In genomic region chr19:6712692-6713670, GRCh38 we compare ENCODE assay signal across 1 cellular context.
TF ChIP-seq lines count a peak whose summit lies in the region.

No MANE protein-coding gene starts in this region.

TF ChIP-seq in HepG2, 621 proteins besides CTCF, POLR2A, EP300 and RAD21:
- peak; percentile 61 for TF ChIP-seq POLR2G (IDR thresholded peaks at IDR 0.05; ENCODE audit: low read depth, low read length)
- TF ChIP-seq ZFX (CRISPR knock-in tag; IDR thresholded peaks at IDR 0.05; ENCODE audit: low read depth), result peak; percentile 13; the same call in 1 of the 2 replicates
- peak; percentile 60; the same call in 1 of the 2 replicates for TF ChIP-seq PAF1 (CRISPR knock-in tag; IDR thresholded peaks at IDR 0.05)
- peak; percentile 100 for TF ChIP-seq ZSCAN22 (CRISPR knock-in tag; IDR thresholded peaks at IDR 0.05)
- TF ChIP-seq, protein P1, sequence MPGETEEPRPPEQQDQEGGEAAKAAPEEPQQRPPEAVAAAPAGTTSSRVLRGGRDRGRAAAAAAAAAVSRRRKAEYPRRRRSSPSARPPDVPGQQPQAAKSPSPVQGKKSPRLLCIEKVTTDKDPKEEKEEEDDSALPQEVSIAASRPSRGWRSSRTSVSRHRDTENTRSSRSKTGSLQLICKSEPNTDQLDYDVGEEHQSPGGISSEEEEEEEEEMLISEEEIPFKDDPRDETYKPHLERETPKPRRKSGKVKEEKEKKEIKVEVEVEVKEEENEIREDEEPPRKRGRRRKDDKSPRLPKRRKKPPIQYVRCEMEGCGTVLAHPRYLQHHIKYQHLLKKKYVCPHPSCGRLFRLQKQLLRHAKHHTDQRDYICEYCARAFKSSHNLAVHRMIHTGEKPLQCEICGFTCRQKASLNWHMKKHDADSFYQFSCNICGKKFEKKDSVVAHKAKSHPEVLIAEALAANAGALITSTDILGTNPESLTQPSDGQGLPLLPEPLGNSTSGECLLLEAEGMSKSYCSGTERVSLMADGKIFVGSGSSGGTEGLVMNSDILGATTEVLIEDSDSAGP (CRISPR knock-in tag; IDR thresholded peaks at IDR 0.05; ENCODE audit: borderline replicate concordance), result peak; percentile 18; the same call in 1 of the 2 replicates
- TF ChIP-seq, protein P2, sequence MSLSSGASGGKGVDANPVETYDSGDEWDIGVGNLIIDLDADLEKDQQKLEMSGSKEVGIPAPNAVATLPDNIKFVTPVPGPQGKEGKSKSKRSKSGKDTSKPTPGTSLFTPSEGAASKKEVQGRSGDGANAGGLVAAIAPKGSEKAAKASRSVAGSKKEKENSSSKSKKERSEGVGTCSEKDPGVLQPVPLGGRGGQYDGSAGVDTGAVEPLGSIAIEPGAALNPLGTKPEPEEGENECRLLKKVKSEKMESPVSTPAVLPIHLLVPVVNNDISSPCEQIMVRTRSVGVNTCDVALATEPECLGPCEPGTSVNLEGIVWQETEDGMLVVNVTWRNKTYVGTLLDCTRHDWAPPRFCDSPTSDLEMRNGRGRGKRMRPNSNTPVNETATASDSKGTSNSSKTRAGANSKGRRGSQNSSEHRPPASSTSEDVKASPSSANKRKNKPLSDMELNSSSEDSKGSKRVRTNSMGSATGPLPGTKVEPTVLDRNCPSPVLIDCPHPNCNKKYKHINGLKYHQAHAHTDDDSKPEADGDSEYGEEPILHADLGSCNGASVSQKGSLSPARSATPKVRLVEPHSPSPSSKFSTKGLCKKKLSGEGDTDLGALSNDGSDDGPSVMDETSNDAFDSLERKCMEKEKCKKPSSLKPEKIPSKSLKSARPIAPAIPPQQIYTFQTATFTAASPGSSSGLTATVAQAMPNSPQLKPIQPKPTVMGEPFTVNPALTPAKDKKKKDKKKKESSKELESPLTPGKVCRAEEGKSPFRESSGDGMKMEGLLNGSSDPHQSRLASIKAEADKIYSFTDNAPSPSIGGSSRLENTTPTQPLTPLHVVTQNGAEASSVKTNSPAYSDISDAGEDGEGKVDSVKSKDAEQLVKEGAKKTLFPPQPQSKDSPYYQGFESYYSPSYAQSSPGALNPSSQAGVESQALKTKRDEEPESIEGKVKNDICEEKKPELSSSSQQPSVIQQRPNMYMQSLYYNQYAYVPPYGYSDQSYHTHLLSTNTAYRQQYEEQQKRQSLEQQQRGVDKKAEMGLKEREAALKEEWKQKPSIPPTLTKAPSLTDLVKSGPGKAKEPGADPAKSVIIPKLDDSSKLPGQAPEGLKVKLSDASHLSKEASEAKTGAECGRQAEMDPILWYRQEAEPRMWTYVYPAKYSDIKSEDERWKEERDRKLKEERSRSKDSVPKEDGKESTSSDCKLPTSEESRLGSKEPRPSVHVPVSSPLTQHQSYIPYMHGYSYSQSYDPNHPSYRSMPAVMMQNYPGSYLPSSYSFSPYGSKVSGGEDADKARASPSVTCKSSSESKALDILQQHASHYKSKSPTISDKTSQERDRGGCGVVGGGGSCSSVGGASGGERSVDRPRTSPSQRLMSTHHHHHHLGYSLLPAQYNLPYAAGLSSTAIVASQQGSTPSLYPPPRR (CRISPR knock-in tag; IDR thresholded peaks at IDR 0.05; ENCODE audit: borderline replicate concordance), result no peak
- TF ChIP-seq AGO2 (optimal IDR thresholded peaks at IDR 0.05; ENCODE audit: low read depth, low read length), result peak; percentile 89
- TF ChIP-seq POLR2AphosphoS2 (IDR thresholded peaks at IDR 0.05; ENCODE audit: low read depth, low read length), result 0 out of 2 replicates have a peak, but pooled peaks have one; percentile 16
- TF ChIP-seq, protein P3, sequence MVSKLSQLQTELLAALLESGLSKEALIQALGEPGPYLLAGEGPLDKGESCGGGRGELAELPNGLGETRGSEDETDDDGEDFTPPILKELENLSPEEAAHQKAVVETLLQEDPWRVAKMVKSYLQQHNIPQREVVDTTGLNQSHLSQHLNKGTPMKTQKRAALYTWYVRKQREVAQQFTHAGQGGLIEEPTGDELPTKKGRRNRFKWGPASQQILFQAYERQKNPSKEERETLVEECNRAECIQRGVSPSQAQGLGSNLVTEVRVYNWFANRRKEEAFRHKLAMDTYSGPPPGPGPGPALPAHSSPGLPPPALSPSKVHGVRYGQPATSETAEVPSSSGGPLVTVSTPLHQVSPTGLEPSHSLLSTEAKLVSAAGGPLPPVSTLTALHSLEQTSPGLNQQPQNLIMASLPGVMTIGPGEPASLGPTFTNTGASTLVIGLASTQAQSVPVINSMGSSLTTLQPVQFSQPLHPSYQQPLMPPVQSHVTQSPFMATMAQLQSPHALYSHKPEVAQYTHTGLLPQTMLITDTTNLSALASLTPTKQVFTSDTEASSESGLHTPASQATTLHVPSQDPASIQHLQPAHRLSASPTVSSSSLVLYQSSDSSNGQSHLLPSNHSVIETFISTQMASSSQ (IDR thresholded peaks at IDR 0.05; ENCODE audit: low read depth), result 0 out of 2 replicates have a peak, but pooled peaks have one; percentile 9
- TF ChIP-seq, protein P3 (CRISPR knock-in tag; IDR thresholded peaks at IDR 0.05; ENCODE audit: borderline replicate concordance), result no peak
- peak; percentile 97 for TF ChIP-seq HNRNPH1 (optimal IDR thresholded peaks at IDR 0.05; ENCODE audit: low read depth, low read length)
- TF ChIP-seq RBFOX2 (IDR thresholded peaks at IDR 0.05; ENCODE audit: low read depth, low read length), result peak; percentile 53; the same call in 1 of the 2 replicates
- no peak for TF ChIP-seq ZNF558 (CRISPR knock-in tag; IDR thresholded peaks at IDR 0.05; ENCODE audit: borderline replicate concordance)
- TF ChIP-seq ZNF275 (CRISPR knock-in tag; IDR thresholded peaks at IDR 0.05; ENCODE audit: borderline replicate concordance), result no peak
- TF ChIP-seq NR2F2 (IDR thresholded peaks at IDR 0.05; ENCODE audit: borderline replicate concordance, low read depth), result no peak
- peak; percentile 82 for TF ChIP-seq ZFP36 (IDR thresholded peaks at IDR 0.05; ENCODE audit: borderline replicate concordance, low read depth, low read length, partially characterized antibody)
- peak; percentile 43 for TF ChIP-seq POLR2AphosphoS5 (IDR thresholded peaks at IDR 0.05; ENCODE audit: low read depth, low read length)
